ENCODE assay signal across 8 cellular contexts in the genomic region with DNA sequence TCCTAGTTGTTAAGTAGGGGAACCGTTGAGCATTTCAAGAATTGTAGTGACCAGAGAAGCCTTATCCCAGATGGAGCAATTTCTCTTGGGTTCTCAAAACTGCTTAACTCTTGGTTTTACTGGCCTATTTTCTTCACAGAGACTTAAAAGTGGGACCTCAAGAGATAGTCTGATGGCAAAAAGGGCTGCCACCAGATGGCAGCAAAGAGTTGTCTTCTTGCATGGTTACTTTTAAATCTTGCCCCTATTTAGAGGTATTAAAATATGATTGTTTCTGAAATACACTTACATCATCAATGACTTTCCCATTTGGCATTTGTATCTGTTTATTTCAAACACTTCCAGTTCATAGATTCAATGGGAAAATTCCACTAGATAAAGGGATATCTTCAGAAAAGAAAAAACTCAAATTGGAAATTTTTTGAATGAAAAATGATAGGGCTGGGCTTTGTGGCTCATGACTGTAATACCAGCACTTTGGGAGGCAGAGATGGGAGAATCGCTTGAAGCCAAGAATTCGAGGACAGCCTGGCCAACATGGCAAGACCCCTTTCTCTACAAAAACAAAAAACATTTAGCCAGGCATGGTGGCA.
DNase-seq lines count a peak whose midpoint lies in the region; ATAC-seq, FAIRE-seq and TF ChIP-seq lines count a peak whose summit lies in the region.

No MANE protein-coding gene starts in this region.

- H3K27me3 Mint-ChIP-seq in WTC11 (ENCODE audit: low read depth): no peaks in the 10 kb centered on the region

- CTCF ChIA-PET in WTC11 (lab: Charles Lee): interaction anchor here (2.1 kb wide), 1 partner anchor 298 kb away, joined by 7 read pairs; no protein-coding TSS in a partner anchor

- no peaks in the 10 kb centered on the region for H3K9me3 ChIP-seq in pancreas

- no peak overlapping the region for H3K4me3 Mint-ChIP-seq in WTC11

- H3K4me1 Mint-ChIP-seq in WTC11: no peaks in the 10 kb centered on the region

- DNase-seq in D721Med (ENCODE audit: insufficient read length, low spot score) (peak; percentile 22), GM20000 (ENCODE audit: low spot score) (peak; percentile 68), NB4 (ENCODE audit: low read depth) (peak; percentile 65), WTC11 (ENCODE audit: low spot score) (peak; percentile 71), foreskin fibroblast (peak; percentile 23 to 77), pancreas (peak in 4 of 6 donors; percentile 6 to 73 (median 49))

- H3K36me3 ChIP-seq in pancreas: no peaks in the 10 kb centered on the region

- ATAC-seq in WTC11 (peak; percentile 43; the same call in 1 of the 2 replicates), pancreas (peak in 3 of 4 donors; percentile 47 to 56 (median 54)), GM18520 (IDR thresholded peaks at IDR 0.05; ENCODE audit: unreplicated experiment) (no peak), GM21737 (IDR thresholded peaks at IDR 0.05; ENCODE audit: unreplicated experiment) (no peak)

- H3K27me3 ChIP-seq in pancreas: no peaks in the 10 kb centered on the region

- 25 to 27% methylated on average over 3 of the region's 3 CpGs for WGBS in pancreas, 2 donors

- H3K4me1 ChIP-seq in pancreas: no peaks in the 10 kb centered on the region

- FAIRE-seq in D721Med (lab: Jason Lieb, UNC) (peak; percentile 88), pancreas (lab: Jason Lieb, UNC) (no peak)

- no peak overlapping the region for H3K27ac ChIP-seq in pancreas

- H3K4me3 ChIP-seq in NB4 (ENCODE audit: low read depth, low read length) (no peak overlapping the region), foreskin fibroblast (ENCODE audit: low read depth in 1 of 2, low read length in 2 of 2) (no peak overlapping the region), pancreas (no peak overlapping the region)

- peak; percentile 75 for TF ChIP-seq CTCF in D721Med (IDR thresholded peaks at IDR 0.05; ENCODE audit: insufficient read depth, missing control alignments)
- TF ChIP-seq CTCF in GM20000 (IDR thresholded peaks at IDR 0.05; ENCODE audit: extremely low read depth, missing control alignments): peak; percentile 66
- TF ChIP-seq CTCF in NB4 (IDR thresholded peaks at IDR 0.05; ENCODE audit: low read depth, low read length): peak; percentile 81
- peak; percentile 70 for TF ChIP-seq CTCF in WTC11 (IDR thresholded peaks at IDR 0.05)
- peak; percentile 62 for TF ChIP-seq CTCF in foreskin fibroblast (IDR thresholded peaks at IDR 0.05; ENCODE audit: low read depth, low read length)
- peak; percentile 51 to 74 (median 63) for TF ChIP-seq CTCF in pancreas (IDR thresholded peaks at IDR 0.05)

- POLR2A ChIA-PET in WTC11 (lab: Charles Lee): no interaction called here

- H3K27ac Mint-ChIP-seq in WTC11: no peak overlapping the region

- no peak for TF ChIP-seq POLR2A in NB4 (IDR thresholded peaks at IDR 0.05; ENCODE audit: extremely low read depth, insufficient read length)

- intact Hi-C loops in pancreas (cut with DNase I): loop anchor here in 1 of 3 donors (5.0 kb wide), 1 partner anchor 300 kb away; no protein-coding TSS in a partner anchor

- H3K36me3 Mint-ChIP-seq in WTC11: no peaks in the 10 kb centered on the region

- peaks cover 5% of the 10 kb centered on the region for H3K9me3 Mint-ChIP-seq in WTC11

TF ChIP-seq in WTC11, 78 proteins besides CTCF, POLR2A, EP300 and RAD21:
- TF ChIP-seq, protein P1, sequence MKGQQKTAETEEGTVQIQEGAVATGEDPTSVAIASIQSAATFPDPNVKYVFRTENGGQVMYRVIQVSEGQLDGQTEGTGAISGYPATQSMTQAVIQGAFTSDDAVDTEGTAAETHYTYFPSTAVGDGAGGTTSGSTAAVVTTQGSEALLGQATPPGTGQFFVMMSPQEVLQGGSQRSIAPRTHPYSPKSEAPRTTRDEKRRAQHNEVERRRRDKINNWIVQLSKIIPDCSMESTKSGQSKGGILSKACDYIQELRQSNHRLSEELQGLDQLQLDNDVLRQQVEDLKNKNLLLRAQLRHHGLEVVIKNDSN (CRISPR knock-in tag; IDR thresholded peaks at IDR 0.05): no peak
- no peak for TF ChIP-seq ATF1 (CRISPR knock-in tag; IDR thresholded peaks at IDR 0.05)
TF ChIP-seq in WTC11: peak in this region for 0.

Comparison
In these comparisons a context has a peak if more than half of its experiments do, and no peak if none do; other contexts are left out.
1. ATAC-seq: peak in WTC11 (single experiment) and pancreas (3 of 4); none in GM18520 (single experiment) and GM21737 (single experiment).
2. Peak in every context shown above with its lines, with median percentiles within 50 percentile points of each other: DNase-seq and CTCF ChIP-seq.